In genomic region chr1:156958247-156958714, GRCh38 we compare ENCODE assay signal across 24 cellular contexts. TPM values are rescaled to one million over a fixed set of nuclear protein-coding genes. Genes with fewer than 3 reads are reported as not detected.
DNase-seq lines count a peak whose midpoint lies in the region; ATAC-seq, FAIRE-seq and TF ChIP-seq lines count a peak whose summit lies in the region.
"Had no signal": no experiment of that assay in that cellular context is flagged by ENCODE, and none has a peak within 500 bp of the region (broad histone marks: within the 10 kb centered on the region; RNA-seq: fewer than 3 reads in every experiment).

No MANE protein-coding gene starts in this region.

- H3K27me3 ChIP-seq in PC-3 (ENCODE audit: low read length) (no peaks in the 10 kb centered on the region), K562 (ENCODE audit: control insufficient read depth in 2 of 2, insufficient read depth in 2 of 2, low read length in 2 of 2) (no peaks in the 10 kb centered on the region), psoas muscle (ENCODE audit: insufficient read depth in 3 of 3, low read length in 2 of 3) (no peaks in the 10 kb centered on the region)
- H3K27me3 ChIP-seq: heart left ventricle, right atrium auricular region, tibial artery had no signal

- H3K4me2 ChIP-seq in PC-3 (ENCODE audit: low read length) (no peak overlapping the region), K562 (ENCODE audit: insufficient read depth, low read length) (peak overlapping the region; percentile 62)

- peak; percentile 21 for ATAC-seq in PC-3
- peak; percentile 92 for ATAC-seq in K562
- no peak for ATAC-seq in psoas muscle
- no peak for ATAC-seq in GM21423 (IDR thresholded peaks at IDR 0.05; ENCODE audit: unreplicated experiment)
- ATAC-seq: activated CD8-positive, alpha-beta T cell treated with anti-CD3 and anti-CD28 coated beads for 36 hours; heart left ventricle; T-cell; WTC11 had no signal

- no peak overlapping the region for H2AFZ ChIP-seq in PC-3 (ENCODE audit: low read length)
- H2AFZ ChIP-seq in K562 (ENCODE audit: low read depth, low read length) = peak overlapping the region; percentile 7; the same call in 1 of the 2 replicates
- H2AFZ ChIP-seq: GM23248 had no signal

- H3K9me3 ChIP-seq in PC-3 (ENCODE audit: low read length) (no peaks in the 10 kb centered on the region), K562 (replicated peaks; ENCODE audit: control insufficient read depth, insufficient read depth, low read depth, low read length) (no peaks in the 10 kb centered on the region), psoas muscle (no peaks in the 10 kb centered on the region)
- H3K9me3 ChIP-seq: heart left ventricle, right atrium auricular region, tibial artery had no signal

- POLR2A ChIA-PET in PC-3 (lab: Charles Lee; ENCODE audit: unreplicated experiment) = interaction anchor here (0.6 kb wide), 1 partner anchor 39 kb away, joined by 4 read pairs; no protein-coding TSS in a partner anchor
- POLR2A ChIA-PET in K562 (lab: Yijun Ruan, JAX) = interaction anchor here (0.5 to 3.3 kb wide), 7 partner anchors 10 to 117 kb away, joined by 3 to 26 read pairs (median 3); no protein-coding TSS in a partner anchor

- peak in 1 of 2 experiments; percentile 20; a peak in 1 of 4 replicates for TF ChIP-seq RAD21 in K562 (CRISPR knock-in tag; conservative IDR thresholded peaks at IDR 0.05 in 1 of 2, IDR thresholded peaks at IDR 0.05 in 1 of 2)

- DNase-seq in HT-29 (ENCODE audit: low spot score) (peak; percentile 28), PC-3 (peak; percentile 52), K562 (ENCODE audit: extremely low read depth in 1 of 4, low spot score in 3 of 4) (peak; percentile 92 to 95 (median 94)), psoas muscle (no peak), NCI-H524 treated with DMSO at 0.1 percent for 48 hours (lab: John Stamatoyannopoulos, UW) (no peak), NCI-H1092 treated with DMSO at 0.1 percent for 48 hours (lab: John Stamatoyannopoulos, UW) (no peak)
- DNase-seq: activated CD8-positive, alpha-beta T cell treated with anti-CD3 and anti-CD28 coated beads for 36 hours; activated naive CD4-positive, alpha-beta T cell treated with anti-CD3 and anti-CD28 coated beads, Interleukin-2, amount 50 U/mL, for 16 hours; activated T-cell treated with anti-CD3 and anti-CD28 coated beads, Interleukin-2, amount 50 U/mL, for 1 hour; Calu3; GM23248; heart left ventricle; NCI-H2029; NCI-H446 treated with DMSO at 0.1 percent for 48 hours; Right ventricle myocardium superior; T-cell; tibial artery had no signal

- CTCF ChIA-PET in PC-3 (lab: Charles Lee) (no interaction called here), K562 (lab: Yijun Ruan, JAX; ENCODE audit: low intra/inter-chr PET ratio) (no interaction called here)

- in situ Hi-C loops in K562 (cut with MboI) = loop anchor here (10.0 kb wide), 1 partner anchor 197 kb away; no protein-coding TSS in a partner anchor

- H3K27ac ChIP-seq in PC-3 (ENCODE audit: low read length) = no peak overlapping the region
- peak overlapping the region; percentile 57 for H3K27ac ChIP-seq in K562 (ENCODE audit: extremely low read depth, low read depth, low read length)
- H3K27ac ChIP-seq in psoas muscle = peak overlapping the region; percentile 7
- H3K27ac ChIP-seq: GM23248, heart left ventricle, right atrium auricular region, tibial artery had no signal

- H3K9ac ChIP-seq in PC-3 (ENCODE audit: low read length) (no peak overlapping the region), K562 (ENCODE audit: insufficient read depth in 1 of 2, low read depth in 2 of 2, low read length in 2 of 2) (no peak overlapping the region; a peak in 1 of 4 replicates)
- H3K9ac ChIP-seq: GM23248 had no signal

- H3K9me2 ChIP-seq in PC-3 (replicated peaks; ENCODE audit: low read length) = no peaks in the 10 kb centered on the region

- H3K9me1 ChIP-seq in K562 (ENCODE audit: control insufficient read depth, insufficient read depth, low read length) = no peaks in the 10 kb centered on the region

- WGBS in K562 (ENCODE audit: insufficient coverage, low coverage, missing lambda C conversion rate) = 0% methylated on average over 2 of the region's 2 CpGs
- 65 to 70% (median 68%) methylated on average over 2 of the region's 2 CpGs for WGBS in psoas muscle, 3 donors

- H4K20me1 ChIP-seq in PC-3 (ENCODE audit: low read length) (no peaks in the 10 kb centered on the region), K562 (replicated peaks; ENCODE audit: control insufficient read depth, insufficient read depth, low read length) (no peaks in the 10 kb centered on the region)

- peak; percentile 94 for TF ChIP-seq EP300 in K562 (IDR thresholded peaks at IDR 0.05; ENCODE audit: low read length)

- H3F3A ChIP-seq in PC-3 (ENCODE audit: low read length, unreplicated experiment) = no peaks in the 10 kb centered on the region

- H3K36me3 ChIP-seq in PC-3 (ENCODE audit: low read depth, low read length) (peaks cover 30% of the 10 kb centered on the region), K562 (ENCODE audit: control insufficient read depth, insufficient read depth, low read length) (peaks cover 60% of the 10 kb centered on the region; the same call in 2 of the 3 replicates), psoas muscle (ENCODE audit: insufficient read depth in 1 of 2, low read depth in 1 of 2) (peaks cover 11 to 86% of the 10 kb centered on the region in 2 donors)

- H3K79me2 ChIP-seq in PC-3 (ENCODE audit: low read length) (no peaks in the 10 kb centered on the region), K562 (ENCODE audit: control insufficient read depth, insufficient read depth, low read length) (no peaks in the 10 kb centered on the region)

- FAIRE-seq in K562 (lab: Jason Lieb, UNC) = peak; percentile 93
- FAIRE-seq: astrocyte had no signal

- BruUV-seq in PC-3 (replicated peaks; lab: Mats Ljungman, UMichigan) (no TSS peak), K562 (replicated peaks; lab: Mats Ljungman, UMichigan) (no TSS peak)

- no peak for TF ChIP-seq POLR2A in K562 (conservative IDR thresholded peaks at IDR 0.05)

- intact Hi-C loops in PC-3 (cut with micrococcal nuclease) = no loop called here
- intact Hi-C loops in K562 (cut with micrococcal nuclease) = loop anchor here (2.0 kb wide), 2 partner anchors 29 to 39 kb away; no protein-coding TSS in a partner anchor
- intact Hi-C loops in psoas muscle (cut with DNase I) = no loop called here

- no peak overlapping the region for H3K4me3 ChIP-seq in PC-3 (ENCODE audit: low read length)
- no peak overlapping the region for H3K4me3 ChIP-seq in K562
- H3K4me3 ChIP-seq in psoas muscle = no peak overlapping the region
- H3K4me3 ChIP-seq: GM23248, heart left ventricle, lung, right atrium auricular region, tibial artery had no signal

- TF ChIP-seq CTCF in PC-3 (conservative IDR thresholded peaks at IDR 0.05; ENCODE audit: low read depth, low read length) (no peak), K562 (IDR thresholded peaks at IDR 0.05 in 2 of 3, conservative IDR thresholded peaks at IDR 0.05 in 1 of 3; ENCODE audit: insufficient read depth in 2 of 3, low read depth in 1 of 3, low read length in 3 of 3) (no peak), psoas muscle (IDR thresholded peaks at IDR 0.05) (no peak)

- H3K4me1 ChIP-seq in PC-3 (ENCODE audit: insufficient read depth, low read length) (peaks cover 16% of the 10 kb centered on the region; the same call in 1 of the 2 replicates), K562 (replicated peaks in 1 of 2; ENCODE audit: control insufficient read depth in 2 of 2, insufficient read depth in 2 of 2, low read length in 2 of 2) (peaks cover 15 to 41% of the 10 kb centered on the region in 2 experiments), psoas muscle (peaks cover 4% of the 10 kb centered on the region)
- H3K4me1 ChIP-seq: right atrium auricular region, tibial artery had no signal

TF ChIP-seq in K562, 482 proteins besides CTCF, POLR2A, EP300 and RAD21 (continues in another document):
- TF ChIP-seq ZNF696 (CRISPR knock-in tag; conservative IDR thresholded peaks at IDR 0.05) = no peak
- peak; percentile 79 for TF ChIP-seq ZNF324 (CRISPR knock-in tag; IDR thresholded peaks at IDR 0.05)
- TF ChIP-seq TAL1 (IDR thresholded peaks at IDR 0.05) = peak; percentile 96

RNA-seq across cellular contexts. Expression of gene LRRC71, which starts 37.8 kb away (rescaled TPM):
- not detected in 2 replicates for total RNA-seq in HT-29 (2014; rRNA removed; shearing (Covaris generic))
- total RNA-seq in PC-3 (2014; rRNA removed) (0.11 TPM in 1 of 2 replicates, not detected in the other), K562 (2014; rRNA removed) (0.64 TPM in 1 of 2 replicates, not detected in the other), K562 (2014; rRNA removed; fragmentation: Illumina TruSeq; extraction: Trizol) (0.22 and 0.51 TPM in 2 replicates), K562 (2015; rRNA removed; fragmentation: Illumina TruSeq; extraction: Trizol) (not detected in 2 replicates), K562 (2021) (0.45 and 1.2 TPM in 2 replicates), psoas muscle (not detected)
- total RNA-seq in K562 (2011; cell fraction: chromatin; rRNA removed; ENCODE audit: low replicate concordance) = 2.2 and 3.8 TPM in 2 replicates
- 2.5 and 4.9 TPM in 2 replicates for total RNA-seq in K562 (2011; cell fraction: nucleolus; rRNA removed)
- 2.4 and 2.8 TPM in 2 replicates for total RNA-seq in K562 (2011; cell fraction: nucleoplasm; rRNA removed)
- polyA plus RNA-seq in K562 (2011; rRNA removed) (0.87 and 1.1 TPM in 2 replicates), K562 (2014; fragmentation: Illumina TruSeq; extraction: Trizol) (0.06 and 0.51 TPM in 2 replicates), K562 (2014; fragmentation: Nextera tagmentation; extraction: Ambion mirVana) (under 1 TPM; 0.23 to 0.38 TPM), K562 (2014; rRNA removed) (0.19 and 0.91 TPM in 2 replicates), psoas muscle (under 1 TPM in 2 of 3 donors, not detected in 1; 0.03 TPM)
- 0.99 and 1.4 TPM in 2 replicates for polyA plus RNA-seq in K562 (2011; cell fraction: cytosol; rRNA removed)
- polyA plus RNA-seq in K562 (2011; cell fraction: nucleus; rRNA removed) = 2.4 and 4.3 TPM in 2 replicates
- 0.90 and 0.99 TPM in 2 replicates for polyA plus RNA-seq in K562 (2012)
- polyA minus RNA-seq in K562 (2011; rRNA and poly(A)+ RNA removed) = 0.54 and 0.63 TPM in 2 replicates
- polyA minus RNA-seq in K562 (2011; cell fraction: cytosol; rRNA and poly(A)+ RNA removed) = 1.5 TPM in 1 of 2 replicates, not detected in the other
- polyA minus RNA-seq in K562 (2011; cell fraction: nucleus; rRNA and poly(A)+ RNA removed) = 1.1 and 1.4 TPM in 2 replicates
- total RNA-seq: activated CD8-positive, alpha-beta T cell treated with anti-CD3 and anti-CD28 coated beads for 36 hours; Calu3; chondrocyte; omental fat pad; right atrium auricular region; Right ventricle myocardium superior; T-cell had no signal
- polyA plus RNA-seq: GM23248 had no signal

Comparison
In these comparisons a context has a peak if more than half of its experiments do, and no peak if none do; other contexts are left out.
1. DNase-seq: peak in HT-29 (single experiment), PC-3 (single experiment) and K562 (4 of 4); none in psoas muscle (0 of 2), NCI-H524 treated with DMSO at 0.1 percent for 48 hours (single experiment) and NCI-H1092 treated with DMSO at 0.1 percent for 48 hours (single experiment).
2. ATAC-seq: peak in PC-3 (single experiment) and K562 (single experiment); none in psoas muscle (0 of 4) and GM21423 (single experiment).